Comparison of ENCODE assay signal across 21 cellular contexts in genomic region chr19:4984448-4984990, GRCh38. TPM values are rescaled to one million over a fixed set of nuclear protein-coding genes. Genes with fewer than 3 reads are reported as not detected.
DNase-seq lines count a peak whose midpoint lies in the region; ATAC-seq and TF ChIP-seq lines count a peak whose summit lies in the region.
"Had no signal": no experiment of that assay in that cellular context is flagged by ENCODE, and none has a peak within 500 bp of the region (broad histone marks: within the 10 kb centered on the region; RNA-seq: fewer than 3 reads in every experiment).

No MANE protein-coding gene starts in this region.

- H3K79me2 ChIP-seq in DOHH2 (ENCODE audit: control insufficient read depth, low read length) (peaks cover 72% of the 10 kb centered on the region), osteoblast (ENCODE audit: insufficient read depth, low read length) (peaks cover 84% of the 10 kb centered on the region)

- peak; percentile 80 for DNase-seq in NCI-H69 (lab: John Stamatoyannopoulos, UW)
- peak; percentile 55 for DNase-seq in osteoblast (ENCODE audit: insufficient read length, low spot score, missing footprints)
- DNase-seq: activated CD4-positive, alpha-beta memory T cell treated with anti-CD3 and anti-CD28 coated beads, Interleukin-2, amount 10 ng/mL, durations not matched to agents 7 days and 5 days; activated CD4-positive, CD25-positive, alpha-beta regulatory T cell; activated naive CD4-positive, alpha-beta T cell; central memory CD4-positive, alpha-beta T cell; erythroblast; H9; NCI-H1436 treated with DMSO at 0.1 percent for 48 hours; NCI-H446 treated with DMSO at 0.1 percent for 48 hours; stimulated activated CD4-positive, alpha-beta T cell treated with anti-CD3 and anti-CD28 coated beads, Interleukin-1b, Interleukin-23, amount 100 ng/mL, for 48 hours; stimulated activated naive CD4-positive, alpha-beta T cell treated with Interleukin-2 at 50 U/mL for 16 hours had no signal

- ATAC-seq in HG03432 (IDR thresholded peaks at IDR 0.05; ENCODE audit: unreplicated experiment) (no peak), GM21528 (IDR thresholded peaks at IDR 0.05; ENCODE audit: low FRiP score, unreplicated experiment) (no peak), GM21515 (IDR thresholded peaks at IDR 0.05; ENCODE audit: unreplicated experiment) (no peak)
- ATAC-seq: HepG2 had no signal

- peaks cover 95 to 100% (median 100%) of the 10 kb centered on the region in 11 experiments for H4K20me1 ChIP-seq in BLaER1 treated with 17β-estradiol and CSF1 and Interleukin-3, amounts not matched to agents 10 nM and 100 nM
- H4K20me1 ChIP-seq in DOHH2 (ENCODE audit: control insufficient read depth, insufficient read depth, low read depth, low read length) = peaks cover 18% of the 10 kb centered on the region; the same call in 1 of the 2 replicates
- peaks cover 66% of the 10 kb centered on the region for H4K20me1 ChIP-seq in osteoblast (ENCODE audit: insufficient read depth, low read length)

- no peaks in the 10 kb centered on the region for H3K9me2 ChIP-seq in DOHH2 (replicated peaks; ENCODE audit: control insufficient read depth, low read length)

- no peak overlapping the region for H2AFZ ChIP-seq in osteoblast (ENCODE audit: low read length)

- no peak overlapping the region for H3K4me3 ChIP-seq in BLaER1 treated with 17β-estradiol and CSF1 and Interleukin-3, amounts not matched to agents 10 nM and 100 nM
- no peak overlapping the region for H3K4me3 ChIP-seq in DOHH2 (ENCODE audit: low read length)
- H3K4me3 ChIP-seq in osteoblast (ENCODE audit: insufficient read depth, low read length) = no peak overlapping the region
- H3K4me3 ChIP-seq: pancreas, SK-N-MC, tibial nerve had no signal

- peak overlapping the region in 8 of 11 experiments; percentile 1 to 49 (median 26); a peak in 8 of 22 replicates for H3K27ac ChIP-seq in BLaER1 treated with 17β-estradiol and CSF1 and Interleukin-3, amounts not matched to agents 10 nM and 100 nM
- H3K27ac ChIP-seq in DOHH2 (ENCODE audit: low read depth, low read length) = no peak overlapping the region
- no peak overlapping the region for H3K27ac ChIP-seq in osteoblast (ENCODE audit: low read depth, low read length)
- H3K27ac ChIP-seq: pancreas, SK-N-MC had no signal

- no peaks in the 10 kb centered on the region for H3K27me3 ChIP-seq in BLaER1 treated with 17β-estradiol and CSF1 and Interleukin-3, amounts not matched to agents 10 nM and 100 nM
- H3K27me3 ChIP-seq in DOHH2 (ENCODE audit: control insufficient read depth, low read length) (no peaks in the 10 kb centered on the region), osteoblast (ENCODE audit: insufficient read depth, low read length) (no peaks in the 10 kb centered on the region)
- H3K27me3 ChIP-seq: pancreas, tibial nerve had no signal

- no peaks in the 10 kb centered on the region for H3F3A ChIP-seq in DOHH2 (ENCODE audit: control insufficient read depth, insufficient read depth)

- peak overlapping the region; percentile 34 to 91 (median 81) for H3K4me2 ChIP-seq in BLaER1 treated with 17β-estradiol and CSF1 and Interleukin-3, amounts not matched to agents 10 nM and 100 nM
- H3K4me2 ChIP-seq in DOHH2 (ENCODE audit: low read length) (0 out of 2 replicates have a peak overlapping the region, but pooled peaks have one; percentile 14), osteoblast (ENCODE audit: insufficient read depth, low read length) (no peak overlapping the region)

- no peaks in the 10 kb centered on the region for H3K9me3 ChIP-seq in BLaER1 treated with 17β-estradiol and CSF1 and Interleukin-3, amounts not matched to agents 10 nM and 100 nM (replicated peaks in 1 of 11)
- H3K9me3 ChIP-seq in DOHH2 (ENCODE audit: control insufficient read depth, insufficient read depth, low read length) = no peaks in the 10 kb centered on the region
- no peaks in the 10 kb centered on the region for H3K9me3 ChIP-seq in osteoblast (ENCODE audit: low read depth, low read length)
- H3K9me3 ChIP-seq: pancreas, tibial nerve had no signal

- TF ChIP-seq CTCF in DOHH2 (IDR thresholded peaks at IDR 0.05; ENCODE audit: low read depth, low read length, poor library complexity, severe bottlenecking) (no peak), osteoblast (IDR thresholded peaks at IDR 0.05; ENCODE audit: extremely low read depth, low read depth, low read length) (no peak)

- H3K4me1 ChIP-seq in BLaER1 treated with 17β-estradiol and CSF1 and Interleukin-3, amounts not matched to agents 10 nM and 100 nM = peaks cover 81 to 95% (median 91%) of the 10 kb centered on the region in 10 experiments
- H3K4me1 ChIP-seq in DOHH2 (ENCODE audit: control insufficient read depth, low read length) (peaks cover 36% of the 10 kb centered on the region), osteoblast (ENCODE audit: insufficient read depth, low read length) (peaks cover 23% of the 10 kb centered on the region)

- H3K9ac ChIP-seq in BLaER1 treated with 17β-estradiol and CSF1 and Interleukin-3, amounts not matched to agents 10 nM and 100 nM = peak overlapping the region in 10 of 11 experiments; percentile 3 to 57 (median 48); a peak in 17 of 22 replicates

- H3K36me3 ChIP-seq in BLaER1 treated with 17β-estradiol and CSF1 and Interleukin-3, amounts not matched to agents 10 nM and 100 nM = peaks cover 0 to 37% (median 5%) of the 10 kb centered on the region in 11 experiments; a peak in 9 of 22 replicates
- H3K36me3 ChIP-seq in DOHH2 (ENCODE audit: control insufficient read depth, low read length) (no peaks in the 10 kb centered on the region), osteoblast (ENCODE audit: insufficient read depth, low read length) (no peaks in the 10 kb centered on the region)
- H3K36me3 ChIP-seq: pancreas had no signal

RNA-seq across cellular contexts. Expression of gene KDM4B, which starts 15.6 kb away (rescaled TPM):
- 19.7 and 22.1 TPM in 2 replicates for total RNA-seq in osteoblast

Comparison
In these comparisons a context has a peak if more than half of its experiments do, and no peak if none do; other contexts are left out.
1. H3K27ac ChIP-seq: peak in BLaER1 treated with 17β-estradiol and CSF1 and Interleukin-3, amounts not matched to agents 10 nM and 100 nM (8 of 11); none in DOHH2 (single experiment) and osteoblast (single experiment).